18 cellular contexts compared by ENCODE assay signal in the genomic region with DNA sequence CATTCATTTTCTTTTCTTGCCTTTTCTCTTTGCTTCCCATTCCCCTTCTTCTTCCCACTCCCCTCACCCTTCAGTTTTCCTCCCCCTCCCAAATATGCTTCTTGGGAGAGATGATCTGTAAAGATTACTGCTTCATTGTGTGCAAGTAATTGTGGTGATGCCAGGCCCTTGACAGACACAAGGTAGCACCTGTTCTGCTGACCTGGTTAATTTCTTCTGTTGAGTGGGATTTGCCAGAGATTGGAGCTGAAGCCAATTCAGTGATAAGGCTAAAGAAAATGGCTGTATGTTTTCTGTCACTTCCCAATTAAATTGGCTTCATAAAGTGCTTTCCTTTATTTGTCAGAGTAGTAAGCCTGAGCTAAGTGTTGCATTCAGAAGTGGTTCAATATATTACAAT. TPM values are rescaled to one million over a fixed set of nuclear protein-coding genes. Genes with fewer than 3 reads are reported as not detected.
"Had no signal": no experiment of that assay in that cellular context is flagged by ENCODE, and none has a peak within 500 bp of the region (broad histone marks: within the 10 kb centered on the region; RNA-seq: fewer than 3 reads in every experiment).

No MANE protein-coding gene starts in this region.

- H3K27ac ChIP-seq: adrenal gland, breast epithelium, gastrocnemius medialis, pancreas, right lobe of liver had no signal

- H3K27me3 ChIP-seq: adrenal gland, breast epithelium, gastrocnemius medialis, pancreas, right lobe of liver had no signal

- H3K4me3 ChIP-seq: adrenal gland, breast epithelium, gastrocnemius medialis, lung, pancreas, right lobe of liver had no signal

- ATAC-seq: activated CD8-positive, alpha-beta T cell treated with anti-CD3 and anti-CD28 coated beads for 36 hours; activated naive CD4-positive, alpha-beta T cell treated with anti-CD3 and anti-CD28 coated beads, Interleukin-2, amount 50 U/mL, for 72 hours; esophagus mucosa; gastrocnemius medialis; natural killer cell; stimulated activated naive B cell treated with anti-CD40 and anti-IgM and Interleukin-4, amounts not matched to agents 10 μg/mL and 1 μg/mL and 100 μg/mL, for 72 hours had no signal

- H3K9me3 ChIP-seq: adrenal gland, breast epithelium, gastrocnemius medialis, pancreas, right lobe of liver had no signal

- H3K36me3 ChIP-seq: breast epithelium had no signal

- DNase-seq: activated CD4-positive, alpha-beta T cell treated with anti-CD3 and anti-CD28 coated beads for 4 hours; activated CD8-positive, alpha-beta T cell treated with anti-CD3 and anti-CD28 coated beads for 36 hours; activated effector memory CD4-positive, alpha-beta T cell treated with anti-CD3 and anti-CD28 coated beads, Interleukin-2, amount 50 U/mL, for 16 hours; activated T-cell treated with anti-CD3 and anti-CD28 coated beads, Interleukin-2, amount 50 U/mL, for 24 hours; adrenal gland; effector CD8-positive, alpha-beta T cell; gastrocnemius medialis; head of caudate nucleus; natural killer cell; small intestine; stimulated activated CD4-positive, alpha-beta T cell treated with anti-CD3 and anti-CD28 coated beads, Interleukin-4, amount 100 ng/mL, for 4 hours; stimulated activated naive B cell treated with anti-CD40 and anti-IgM and Interleukin-4, amounts not matched to agents 10 μg/mL and 1 μg/mL and 100 μg/mL, for 72 hours had no signal

- H3K4me1 ChIP-seq: adrenal gland, breast epithelium, gastrocnemius medialis, pancreas, right lobe of liver had no signal

RNA-seq across cellular contexts. Expression of gene LHX1, which starts 56.0 kb away (rescaled TPM):
- polyA plus RNA-seq: adrenal gland, lung, small intestine had no signal
